In the genomic region with DNA sequence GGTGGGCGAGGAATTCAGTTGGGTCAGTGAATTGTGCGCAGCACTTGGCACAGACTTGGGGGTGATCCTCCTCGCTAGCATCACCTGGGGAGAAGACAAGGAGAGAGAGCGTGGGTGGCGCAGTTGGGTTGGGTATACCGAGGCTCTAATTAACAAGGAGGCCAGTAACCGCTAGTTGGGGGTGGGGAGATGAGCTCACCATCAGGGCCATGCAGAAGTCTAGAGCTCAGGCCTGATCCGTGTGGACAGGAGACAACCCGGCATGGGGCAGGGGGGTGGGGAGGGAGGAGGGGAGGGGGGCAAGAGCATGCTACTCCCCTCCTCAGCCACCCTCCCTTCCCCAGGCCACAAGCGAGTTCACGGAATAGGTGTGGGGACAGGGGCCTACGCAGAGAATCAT, we compare ENCODE assay signal across 8 cellular contexts. TPM values are rescaled to one million over a fixed set of nuclear protein-coding genes. Genes with fewer than 3 reads are reported as not detected.
A peak's percentile ranks its signal among the peaks of the same experiment; 100 is the strongest.
DNase-seq lines count a peak whose midpoint lies in the region; ATAC-seq and TF ChIP-seq lines count a peak whose summit lies in the region.

No MANE protein-coding gene starts in this region.

- H3K36me3 Mint-ChIP-seq in Calu3 (ENCODE audit: insufficient read depth, unreplicated experiment): peaks cover 11% of the 10 kb centered on the region
- H3K36me3 Mint-ChIP-seq in naive thymus-derived CD4-positive, alpha-beta T cell: no peaks in the 10 kb centered on the region

- no peaks in the 10 kb centered on the region for H3K27me3 ChIP-seq in effector memory CD4-positive, alpha-beta T cell (replicated peaks; ENCODE audit: control insufficient read depth, insufficient read depth, low read length, poor library complexity, severe bottlenecking)
- no peaks in the 10 kb centered on the region for H3K27me3 ChIP-seq in naive thymus-derived CD4-positive, alpha-beta T cell (ENCODE audit: control insufficient read depth in 2 of 2, insufficient read depth in 2 of 2, low read length in 2 of 2)

- DNase-seq in Calu3: no peak
- peak; percentile 66 for DNase-seq in NCI-H69 (lab: John Stamatoyannopoulos, UW)
- no peak for DNase-seq in effector memory CD4-positive, alpha-beta T cell
- no peak for DNase-seq in naive thymus-derived CD4-positive, alpha-beta T cell
- DNase-seq in AG08395 (ENCODE audit: low spot score): no peak
- DNase-seq in NAMALWA (ENCODE audit: low spot score): no peak

- intact Hi-C loops in Calu3 (cut with micrococcal nuclease; ENCODE audit: unreplicated experiment): no loop called here
- intact Hi-C loops in naive thymus-derived CD4-positive, alpha-beta T cell (cut with micrococcal nuclease): loop anchor here in 1 of 2 donors (5.0 kb wide), 1 partner anchor 48 kb away; a partner anchor contains a TSS

- no peak for ATAC-seq in naive thymus-derived CD4-positive, alpha-beta T cell
- ATAC-seq in HG03095 (IDR thresholded peaks at IDR 0.05; ENCODE audit: unreplicated experiment) (no peak), GM21723 (IDR thresholded peaks at IDR 0.05; ENCODE audit: unreplicated experiment) (no peak)

- no peaks in the 10 kb centered on the region for H3K4me1 Mint-ChIP-seq in Calu3 (ENCODE audit: low read depth, unreplicated experiment)
- peaks cover 10 to 27% (median 21%) of the 10 kb centered on the region in 7 donors for H3K4me1 Mint-ChIP-seq in naive thymus-derived CD4-positive, alpha-beta T cell

- peaks cover 23% of the 10 kb centered on the region for H3K27me3 Mint-ChIP-seq in Calu3 (ENCODE audit: unreplicated experiment)
- H3K27me3 Mint-ChIP-seq in naive thymus-derived CD4-positive, alpha-beta T cell: peaks cover 0 to 16% (median 0%) of the 10 kb centered on the region in 5 donors

- H3K4me3 Mint-ChIP-seq in Calu3 (ENCODE audit: low read depth, unreplicated experiment): peak overlapping the region; percentile 72
- H3K4me3 Mint-ChIP-seq in naive thymus-derived CD4-positive, alpha-beta T cell: peak overlapping the region; percentile 65 to 91 (median 88)

- no peaks in the 10 kb centered on the region for H3K9me3 ChIP-seq in effector memory CD4-positive, alpha-beta T cell (ENCODE audit: control insufficient read depth, low read length)
- H3K9me3 ChIP-seq in naive thymus-derived CD4-positive, alpha-beta T cell (ENCODE audit: control insufficient read depth in 2 of 3, low read length in 3 of 3): no peaks in the 10 kb centered on the region

- peak overlapping the region; percentile 79 for H3K4me3 ChIP-seq in effector memory CD4-positive, alpha-beta T cell (ENCODE audit: insufficient read depth, low read depth, low read length, poor library complexity, severe bottlenecking)
- H3K4me3 ChIP-seq in naive thymus-derived CD4-positive, alpha-beta T cell (ENCODE audit: low read length): peak overlapping the region; percentile 67

- H3K27ac Mint-ChIP-seq in Calu3 (ENCODE audit: unreplicated experiment): no peak overlapping the region
- peak overlapping the region; percentile 29 to 85 (median 71) for H3K27ac Mint-ChIP-seq in naive thymus-derived CD4-positive, alpha-beta T cell

- H3K9me3 Mint-ChIP-seq in Calu3 (ENCODE audit: low read depth, unreplicated experiment): no peaks in the 10 kb centered on the region
- peaks cover 0 to 1% (median 0%) of the 10 kb centered on the region in 11 donors for H3K9me3 Mint-ChIP-seq in naive thymus-derived CD4-positive, alpha-beta T cell

- H3K36me3 ChIP-seq in effector memory CD4-positive, alpha-beta T cell (ENCODE audit: control insufficient read depth, insufficient read depth, low read length): no peaks in the 10 kb centered on the region
- peaks cover 0 to 4% (median 0%) of the 10 kb centered on the region in 3 experiments for H3K36me3 ChIP-seq in naive thymus-derived CD4-positive, alpha-beta T cell (ENCODE audit: control insufficient read depth in 2 of 3, insufficient read depth in 3 of 3, low read length in 3 of 3)

- POLR2A ChIA-PET in naive thymus-derived CD4-positive, alpha-beta T cell (lab: Charles Lee): interaction anchor here (0.5 to 4.6 kb wide), 7 partner anchors 10 to 1241 kb away, joined by 3 to 42 read pairs (median 6); a partner anchor contains a TSS

- BruUV-seq in Calu3 (replicated peaks; lab: Mats Ljungman, UMichigan): no TSS peak

- CTCF ChIA-PET in Calu3 (lab: Charles Lee): no interaction called here
- CTCF ChIA-PET in naive thymus-derived CD4-positive, alpha-beta T cell (lab: Charles Lee): interaction anchor here (0.7 to 2.0 kb wide), 4 partner anchors 14 to 1570 kb away, joined by 3 to 6 read pairs (median 3); a partner anchor contains a TSS

- TF ChIP-seq CTCF in Calu3 (IDR thresholded peaks at IDR 0.05; ENCODE audit: unreplicated experiment): no peak

- no peak overlapping the region for H3K27ac ChIP-seq in effector memory CD4-positive, alpha-beta T cell (ENCODE audit: insufficient read depth, low read length, poor library complexity, severe bottlenecking)
- peak overlapping the region; percentile 75 for H3K27ac ChIP-seq in naive thymus-derived CD4-positive, alpha-beta T cell (ENCODE audit: low read depth, low read length)

- H3K4me1 ChIP-seq in effector memory CD4-positive, alpha-beta T cell (ENCODE audit: control insufficient read depth, insufficient read depth, low read length, poor library complexity, severe bottlenecking): peaks cover 14% of the 10 kb centered on the region
- H3K4me1 ChIP-seq in naive thymus-derived CD4-positive, alpha-beta T cell (ENCODE audit: control insufficient read depth in 2 of 2, insufficient read depth in 2 of 2, low read length in 2 of 2): peaks cover 5 to 9% of the 10 kb centered on the region in 2 donors

RNA-seq across cellular contexts. Expression of a gene that starts 0.6 kb away (rescaled TPM):
- 3.5 and 3.9 TPM in 2 replicates for total RNA-seq in Calu3 (2022)
- total RNA-seq in naive thymus-derived CD4-positive, alpha-beta T cell: 1 to 10 TPM; 2.3 to 8.3 (median 3.9) TPM
- polyA plus RNA-seq in naive thymus-derived CD4-positive, alpha-beta T cell: 1 to 10 TPM; 4.2 to 5.9 TPM

RNA-seq across cellular contexts. Expression of a gene that starts 14.4 kb away (rescaled TPM):
- 40.5 and 42.2 TPM in 2 replicates for total RNA-seq in Calu3 (2022)
- total RNA-seq in naive thymus-derived CD4-positive, alpha-beta T cell: 100 to 1,000 TPM in 2 of 5 experiments, 10 to 100 TPM in 3; 43.6 to 108 (median 75.3) TPM
- 10 to 100 TPM; 17.6 to 26.3 TPM for polyA plus RNA-seq in naive thymus-derived CD4-positive, alpha-beta T cell

RNA-seq across cellular contexts. Expression of a gene that starts 48.6 kb away (rescaled TPM):
- 77.4 and 78.0 TPM in 2 replicates for total RNA-seq in Calu3 (2022)
- 100 to 1,000 TPM in 1 of 5 experiments, 10 to 100 TPM in 4; 78.5 to 116 (median 86.5) TPM for total RNA-seq in naive thymus-derived CD4-positive, alpha-beta T cell
- 10 to 100 TPM; 70.5 to 98.3 TPM for polyA plus RNA-seq in naive thymus-derived CD4-positive, alpha-beta T cell

RNA-seq across cellular contexts. Expression of a gene that starts 48.8 kb away (rescaled TPM):
- 25.2 and 25.4 TPM in 2 replicates for total RNA-seq in Calu3 (2022)
- 10 to 100 TPM; 26.6 to 32.8 (median 30.5) TPM for total RNA-seq in naive thymus-derived CD4-positive, alpha-beta T cell
- 1 to 10 TPM; 5.6 to 9.9 TPM for polyA plus RNA-seq in naive thymus-derived CD4-positive, alpha-beta T cell

RNA-seq across cellular contexts. Expression of a gene that starts 54.3 kb away (rescaled TPM):
- not detected in 2 replicates for total RNA-seq in Calu3 (2022)
- total RNA-seq in naive thymus-derived CD4-positive, alpha-beta T cell: not detected
- not detected for polyA plus RNA-seq in naive thymus-derived CD4-positive, alpha-beta T cell
